In the genomic region with DNA sequence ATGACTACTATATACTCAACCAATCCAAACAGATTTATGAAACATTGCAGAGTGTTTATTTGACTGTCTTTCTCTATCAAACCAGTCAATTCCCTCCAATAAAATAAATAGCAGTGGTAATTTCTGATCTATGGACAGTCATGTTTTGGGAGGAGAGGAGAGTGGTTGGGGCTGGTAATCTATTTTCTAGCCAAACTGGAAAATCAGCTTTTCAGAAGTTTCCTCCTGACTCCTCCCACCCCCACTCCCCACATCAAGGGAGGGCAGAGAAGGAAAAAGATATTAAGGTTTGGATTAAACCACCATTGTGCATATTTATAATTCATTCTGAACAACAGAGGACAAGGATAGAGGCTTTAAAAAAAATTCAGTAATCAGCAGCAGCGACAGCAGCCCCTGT, we compare ENCODE assay signal across 24 cellular contexts.
"Had no signal": no experiment of that assay in that cellular context is flagged by ENCODE, and none has a peak within 500 bp of the region (broad histone marks: within the 10 kb centered on the region; RNA-seq: fewer than 3 reads in every experiment).

No MANE protein-coding gene starts in this region.

- H3K9me3 ChIP-seq: right lobe of liver, suprapubic skin, transverse colon, vagina had no signal

- H3K4me1 ChIP-seq: breast epithelium, foreskin keratinocyte, left ventricle myocardium inferior, right lobe of liver, stomach, suprapubic skin, vagina had no signal

- H2AFZ ChIP-seq: neural progenitor cell had no signal

- H3K4me2 ChIP-seq: neural progenitor cell had no signal

- H3K27me3 ChIP-seq: breast epithelium, foreskin keratinocyte, neural progenitor cell, right lobe of liver, stomach, suprapubic skin, transverse colon, vagina had no signal

- H3K9ac ChIP-seq: neural progenitor cell had no signal

- H3K36me3 ChIP-seq: breast epithelium, left ventricle myocardium inferior, right lobe of liver, stomach, suprapubic skin, transverse colon, vagina had no signal

- H3K27ac ChIP-seq: breast epithelium, foreskin keratinocyte, left ventricle myocardium inferior, neural progenitor cell, right lobe of liver, skin epidermis, stomach, suprapubic skin, transverse colon, vagina had no signal

- DNase-seq: activated CD4-positive, alpha-beta T cell treated with anti-CD3 and anti-CD28 coated beads for 4 hours; activated CD4-positive, alpha-beta T cell treated with anti-CD3 and anti-CD28 coated beads, Interleukin-2, amount 50 U/mL, for 48 hours; activated CD4-positive, CD25-positive, alpha-beta regulatory T cell; activated CD8-positive, alpha-beta memory T cell treated with anti-CD3 and anti-CD28 coated beads, Interleukin-2, amount 50 U/mL, for 48 hours; activated naive CD4-positive, alpha-beta T cell treated with anti-CD3 and anti-CD28 coated beads for 36 hours; activated naive CD8-positive, alpha-beta T cell treated with anti-CD3 and anti-CD28 coated beads, Interleukin-2, amount 10 ng/mL, durations not matched to agents 7 days and 5 days; activated T-cell treated with anti-CD3 and anti-CD28 coated beads, Interleukin-2, amount 50 U/mL, for 4 hours; amniotic stem cell; effector memory CD4-positive, alpha-beta T cell; foreskin keratinocyte; kidney glomerular epithelial cell; left ventricle myocardium inferior; naive thymus-derived CD8-positive, alpha-beta T cell; posterior cingulate gyrus; right lobe of liver; stimulated activated CD4-positive, alpha-beta T cell treated with anti-CD3 and anti-CD28 coated beads, Interleukin-1b, Interleukin-23, amount 100 ng/mL, for 48 hours; stomach; transverse colon had no signal

- ATAC-seq: activated T-cell treated with anti-CD3 and anti-CD28 coated beads, Interleukin-2, amount 50 U/mL, for 4 hours; foreskin keratinocyte; naive thymus-derived CD8-positive, alpha-beta T cell; right lobe of liver; stimulated activated memory B cell treated with anti-CD40 and anti-IgM and Interleukin-4, amounts not matched to agents 10 μg/mL and 1 μg/mL and 100 μg/mL, for 72 hours had no signal

- H3K4me3 ChIP-seq: breast epithelium, left ventricle myocardium inferior, neural progenitor cell, right lobe of liver, skin epidermis, stomach, suprapubic skin, transverse colon, vagina had no signal
